2 cellular contexts compared by ENCODE assay signal in genomic region chr16:71952818-71953217, GRCh38.
TF ChIP-seq lines count a peak whose summit lies in the region.

No MANE protein-coding gene starts in this region.

TF ChIP-seq in HepG2, 621 proteins besides CTCF, POLR2A, EP300 and RAD21:
- no peak for TF ChIP-seq MTA3 (CRISPR knock-in tag; IDR thresholded peaks at IDR 0.05)
- no peak for TF ChIP-seq GTF2F1 (IDR thresholded peaks at IDR 0.05; ENCODE audit: low read length)
- TF ChIP-seq ZC3H13 (CRISPR knock-in tag; IDR thresholded peaks at IDR 0.05) = no peak
- TF ChIP-seq PHB2 (IDR thresholded peaks at IDR 0.05; ENCODE audit: partially characterized antibody) = no peak
- no peak for TF ChIP-seq HMG20A (CRISPR knock-in tag; IDR thresholded peaks at IDR 0.05; ENCODE audit: borderline replicate concordance)
- TF ChIP-seq ZNF24 (IDR thresholded peaks at IDR 0.05) = no peak
- no peak for TF ChIP-seq BORCS8-MEF2B (CRISPR knock-in tag; IDR thresholded peaks at IDR 0.05)
- TF ChIP-seq ZNF747 (CRISPR knock-in tag; IDR thresholded peaks at IDR 0.05; ENCODE audit: borderline replicate concordance) = no peak
- TF ChIP-seq MTA1 (CRISPR knock-in tag; IDR thresholded peaks at IDR 0.05; ENCODE audit: borderline replicate concordance) = no peak
- TF ChIP-seq ZNF616 (CRISPR knock-in tag; IDR thresholded peaks at IDR 0.05; ENCODE audit: low read depth) = no peak
- TF ChIP-seq, protein P1, sequence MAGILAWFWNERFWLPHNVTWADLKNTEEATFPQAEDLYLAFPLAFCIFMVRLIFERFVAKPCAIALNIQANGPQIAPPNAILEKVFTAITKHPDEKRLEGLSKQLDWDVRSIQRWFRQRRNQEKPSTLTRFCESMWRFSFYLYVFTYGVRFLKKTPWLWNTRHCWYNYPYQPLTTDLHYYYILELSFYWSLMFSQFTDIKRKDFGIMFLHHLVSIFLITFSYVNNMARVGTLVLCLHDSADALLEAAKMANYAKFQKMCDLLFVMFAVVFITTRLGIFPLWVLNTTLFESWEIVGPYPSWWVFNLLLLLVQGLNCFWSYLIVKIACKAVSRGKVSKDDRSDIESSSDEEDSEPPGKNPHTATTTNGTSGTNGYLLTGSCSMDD (CRISPR knock-in tag; IDR thresholded peaks at IDR 0.05) = no peak
- TF ChIP-seq ZNF570 (CRISPR knock-in tag; IDR thresholded peaks at IDR 0.05; ENCODE audit: borderline replicate concordance) = no peak
- no peak for TF ChIP-seq KLF13 (CRISPR knock-in tag; IDR thresholded peaks at IDR 0.05)
- TF ChIP-seq REPIN1 (CRISPR knock-in tag; IDR thresholded peaks at IDR 0.05; ENCODE audit: borderline replicate concordance, low read depth) = no peak
- no peak for TF ChIP-seq ZNF274 (CRISPR knock-in tag; IDR thresholded peaks at IDR 0.05)
- TF ChIP-seq FOXJ3 (CRISPR knock-in tag; IDR thresholded peaks at IDR 0.05; ENCODE audit: borderline replicate concordance) = no peak
- no peak for TF ChIP-seq RCOR2 (CRISPR knock-in tag; IDR thresholded peaks at IDR 0.05)
- TF ChIP-seq SP5 (CRISPR knock-in tag; IDR thresholded peaks at IDR 0.05; ENCODE audit: borderline replicate concordance, low read depth) = no peak

TF ChIP-seq in SK-N-SH, 30 proteins besides CTCF, POLR2A, EP300 and RAD21:
- no peak for TF ChIP-seq TEAD4 (IDR thresholded peaks at IDR 0.05; ENCODE audit: borderline replicate concordance, insufficient read depth)
- no peak for TF ChIP-seq ELF1 (IDR thresholded peaks at IDR 0.05)
- TF ChIP-seq, protein P2, sequence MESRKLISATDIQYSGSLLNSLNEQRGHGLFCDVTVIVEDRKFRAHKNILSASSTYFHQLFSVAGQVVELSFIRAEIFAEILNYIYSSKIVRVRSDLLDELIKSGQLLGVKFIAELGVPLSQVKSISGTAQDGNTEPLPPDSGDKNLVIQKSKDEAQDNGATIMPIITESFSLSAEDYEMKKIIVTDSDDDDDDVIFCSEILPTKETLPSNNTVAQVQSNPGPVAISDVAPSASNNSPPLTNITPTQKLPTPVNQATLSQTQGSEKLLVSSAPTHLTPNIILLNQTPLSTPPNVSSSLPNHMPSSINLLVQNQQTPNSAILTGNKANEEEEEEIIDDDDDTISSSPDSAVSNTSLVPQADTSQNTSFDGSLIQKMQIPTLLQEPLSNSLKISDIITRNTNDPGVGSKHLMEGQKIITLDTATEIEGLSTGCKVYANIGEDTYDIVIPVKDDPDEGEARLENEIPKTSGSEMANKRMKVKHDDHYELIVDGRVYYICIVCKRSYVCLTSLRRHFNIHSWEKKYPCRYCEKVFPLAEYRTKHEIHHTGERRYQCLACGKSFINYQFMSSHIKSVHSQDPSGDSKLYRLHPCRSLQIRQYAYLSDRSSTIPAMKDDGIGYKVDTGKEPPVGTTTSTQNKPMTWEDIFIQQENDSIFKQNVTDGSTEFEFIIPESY (IDR thresholded peaks at IDR 0.05; ENCODE audit: borderline replicate concordance, low read depth) = no peak
- no peak for TF ChIP-seq GABPA (IDR thresholded peaks at IDR 0.05; ENCODE audit: low read depth)
- no peak for TF ChIP-seq TAF1 (IDR thresholded peaks at IDR 0.05; ENCODE audit: borderline replicate concordance, low read depth, low read length)
- TF ChIP-seq YY1 (IDR thresholded peaks at IDR 0.05; ENCODE audit: low read depth) = no peak
- TF ChIP-seq REST (IDR thresholded peaks at IDR 0.05; ENCODE audit: low read depth, low read length) = no peak
